In the genomic region with DNA sequence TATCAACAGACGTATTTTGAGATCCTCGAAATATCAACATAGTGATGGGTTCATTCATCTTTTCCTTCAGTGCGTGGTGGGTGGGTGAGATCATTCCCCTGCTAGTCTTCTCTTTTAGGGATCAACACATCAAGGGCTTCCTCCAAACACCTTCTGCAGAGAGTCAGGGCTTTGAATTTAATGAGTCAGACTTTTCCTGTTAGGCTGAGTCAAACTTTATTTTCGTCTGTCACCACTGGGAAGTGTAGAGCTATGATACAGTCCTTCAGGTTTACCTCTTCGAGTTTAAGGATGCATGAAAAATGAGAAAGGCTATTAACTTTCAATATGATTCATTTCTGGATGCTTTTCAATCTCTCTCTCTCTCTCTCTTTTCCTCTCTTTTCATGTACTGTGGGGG, we compare ENCODE assay signal across 1 cellular context.
TF ChIP-seq lines count a peak whose summit lies in the region.

No MANE protein-coding gene starts in this region.

TF ChIP-seq in HEK293, 187 proteins besides CTCF, POLR2A, EP300 and RAD21 (continued from another document):
- TF ChIP-seq, protein P1, sequence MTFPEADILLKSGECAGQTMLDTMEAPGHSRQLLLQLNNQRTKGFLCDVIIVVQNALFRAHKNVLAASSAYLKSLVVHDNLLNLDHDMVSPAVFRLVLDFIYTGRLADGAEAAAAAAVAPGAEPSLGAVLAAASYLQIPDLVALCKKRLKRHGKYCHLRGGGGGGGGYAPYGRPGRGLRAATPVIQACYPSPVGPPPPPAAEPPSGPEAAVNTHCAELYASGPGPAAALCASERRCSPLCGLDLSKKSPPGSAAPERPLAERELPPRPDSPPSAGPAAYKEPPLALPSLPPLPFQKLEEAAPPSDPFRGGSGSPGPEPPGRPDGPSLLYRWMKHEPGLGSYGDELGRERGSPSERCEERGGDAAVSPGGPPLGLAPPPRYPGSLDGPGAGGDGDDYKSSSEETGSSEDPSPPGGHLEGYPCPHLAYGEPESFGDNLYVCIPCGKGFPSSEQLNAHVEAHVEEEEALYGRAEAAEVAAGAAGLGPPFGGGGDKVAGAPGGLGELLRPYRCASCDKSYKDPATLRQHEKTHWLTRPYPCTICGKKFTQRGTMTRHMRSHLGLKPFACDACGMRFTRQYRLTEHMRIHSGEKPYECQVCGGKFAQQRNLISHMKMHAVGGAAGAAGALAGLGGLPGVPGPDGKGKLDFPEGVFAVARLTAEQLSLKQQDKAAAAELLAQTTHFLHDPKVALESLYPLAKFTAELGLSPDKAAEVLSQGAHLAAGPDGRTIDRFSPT (tag by site-specific recombination; IDR thresholded peaks at IDR 0.05) = peak; percentile 75
- TF ChIP-seq, protein P2, sequence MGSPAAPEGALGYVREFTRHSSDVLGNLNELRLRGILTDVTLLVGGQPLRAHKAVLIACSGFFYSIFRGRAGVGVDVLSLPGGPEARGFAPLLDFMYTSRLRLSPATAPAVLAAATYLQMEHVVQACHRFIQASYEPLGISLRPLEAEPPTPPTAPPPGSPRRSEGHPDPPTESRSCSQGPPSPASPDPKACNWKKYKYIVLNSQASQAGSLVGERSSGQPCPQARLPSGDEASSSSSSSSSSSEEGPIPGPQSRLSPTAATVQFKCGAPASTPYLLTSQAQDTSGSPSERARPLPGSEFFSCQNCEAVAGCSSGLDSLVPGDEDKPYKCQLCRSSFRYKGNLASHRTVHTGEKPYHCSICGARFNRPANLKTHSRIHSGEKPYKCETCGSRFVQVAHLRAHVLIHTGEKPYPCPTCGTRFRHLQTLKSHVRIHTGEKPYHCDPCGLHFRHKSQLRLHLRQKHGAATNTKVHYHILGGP (tag by site-specific recombination; IDR thresholded peaks at IDR 0.05) = no peak
